In the genomic region with DNA sequence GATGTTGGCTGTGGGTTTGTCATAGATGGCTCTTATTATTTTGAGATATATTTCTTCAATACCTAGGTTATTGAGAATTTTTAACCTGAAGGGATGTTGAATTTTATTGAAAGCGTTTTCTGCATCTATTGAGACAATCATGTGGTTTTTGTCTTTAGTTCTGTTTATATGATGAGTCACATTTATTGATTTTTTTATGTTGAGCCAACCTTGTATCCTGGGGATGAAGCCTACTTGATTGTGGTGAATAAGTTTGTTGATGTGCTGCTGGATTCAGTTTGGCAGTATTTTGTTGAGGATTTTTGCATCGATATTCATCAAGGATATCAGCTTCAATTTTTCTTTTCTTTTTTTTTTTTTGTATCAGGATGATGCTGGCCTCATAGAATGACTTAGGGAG, we compare ENCODE assay signal across 7 cellular contexts. TPM values are rescaled to one million over a fixed set of nuclear protein-coding genes. Genes with fewer than 3 reads are reported as not detected.
"Had no signal": no experiment of that assay in that cellular context is flagged by ENCODE, and none has a peak within 500 bp of the region (broad histone marks: within the 10 kb centered on the region; RNA-seq: fewer than 3 reads in every experiment).

No MANE protein-coding gene starts in this region.

- H3K27ac Mint-ChIP-seq: GM23338, HFFc6, IgD-negative memory B cell had no signal

- H3K4me2 ChIP-seq: GM23338 had no signal

- ATAC-seq: GM23338 had no signal

- H3K4me3 Mint-ChIP-seq: GM23338, H9, HFFc6, IgD-negative memory B cell had no signal

- H3K27me3 Mint-ChIP-seq: IgD-negative memory B cell had no signal

- H3K4me3 ChIP-seq: GM23338 had no signal

- H2AFZ ChIP-seq: GM23338 had no signal

- DNase-seq: H9, HCEC 1CT, HFFc6, KBM-7 had no signal

RNA-seq across cellular contexts. Expression of gene NBEA, which starts 29.4 kb away (rescaled TPM):
- total RNA-seq: HT-29 had no signal
